Comparison of ENCODE assay signal across 21 cellular contexts in the genomic region with DNA sequence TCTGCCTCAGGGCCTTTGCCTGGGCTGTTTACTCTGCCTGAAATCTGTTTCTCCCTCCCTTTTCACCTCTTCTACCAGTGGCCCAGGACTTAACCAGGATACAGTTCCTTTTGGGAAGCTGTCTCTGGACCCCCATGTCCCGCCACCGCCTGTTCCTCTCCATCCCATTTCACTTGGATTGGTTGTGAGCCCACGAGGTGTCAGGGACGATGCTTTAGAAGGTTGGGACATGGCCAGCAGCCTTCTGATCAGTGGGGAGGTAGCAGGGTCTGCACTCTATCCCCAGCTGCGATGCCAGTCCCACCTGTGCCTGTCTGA. TPM values are rescaled to one million over a fixed set of nuclear protein-coding genes. Genes with fewer than 3 reads are reported as not detected.
DNase-seq lines count a peak whose midpoint lies in the region; ATAC-seq and TF ChIP-seq lines count a peak whose summit lies in the region.
"Had no signal": no experiment of that assay in that cellular context is flagged by ENCODE, and none has a peak within 500 bp of the region (broad histone marks: within the 10 kb centered on the region; RNA-seq: fewer than 3 reads in every experiment).

No MANE protein-coding gene starts in this region.

- no peaks in the 10 kb centered on the region for H3K36me3 Mint-ChIP-seq in activated naive CD4-positive, alpha-beta T cell treated with anti-CD3 and anti-CD28 coated beads, Interleukin-2, amount 10 ng/mL, durations not matched to agents 7 days and 5 days
- peaks cover 16% of the 10 kb centered on the region for H3K36me3 Mint-ChIP-seq in endothelial cell (ENCODE audit: low read depth, unreplicated experiment)

- DNase-seq in activated naive CD4-positive, alpha-beta T cell treated with anti-CD3 and anti-CD28 coated beads, Interleukin-2, amount 10 ng/mL, durations not matched to agents 7 days and 5 days, result peak; percentile 14
- no peak for DNase-seq in activated naive CD4-positive, alpha-beta T cell (lab: John Stamatoyannopoulos, UW)
- no peak for DNase-seq in endothelial cell (ENCODE audit: low spot score)
- DNase-seq in mesenteric fat pad (ENCODE audit: low spot score), result peak; percentile 78
- peak; percentile 38 for DNase-seq in upper lobe of right lung
- DNase-seq in RWPE1 (ENCODE audit: low spot score), result no peak
- DNase-seq: AML-193, EL, GF-D8, Karpas-422, NCI-H1417, NCI-H1694 treated with DMSO at 0.1 percent for 48 hours, NCI-H2081 treated with DMSO at 0.1 percent for 48 hours, NCI-H2171 treated with DMSO at 0.1 percent for 48 hours, NCI-H524 treated with DMSO at 0.1 percent for 48 hours, NCI-H82, Right ventricle myocardium superior had no signal

- POLR2A ChIA-PET in RWPE1 (lab: Yijun Ruan, JAX; ENCODE audit: low non-redundant PET), result no interaction called here

- H3K4me1 ChIP-seq in upper lobe of right lung, result peaks cover 8% of the 10 kb centered on the region
- H3K4me1 ChIP-seq: Peyer's patch had no signal

- no peaks in the 10 kb centered on the region for H3K9me3 ChIP-seq in upper lobe of right lung
- H3K9me3 ChIP-seq: Peyer's patch had no signal

- CTCF ChIA-PET in activated naive CD4-positive, alpha-beta T cell treated with anti-CD3 and anti-CD28 coated beads, Interleukin-2, amount 10 ng/mL, durations not matched to agents 7 days and 5 days (lab: Charles Lee), result no interaction called here
- CTCF ChIA-PET in RWPE1 (lab: Yijun Ruan, JAX), result interaction anchor here (1.1 to 2.0 kb wide), 2 partner anchors 11 to 168 kb away, joined by 3 to 7 read pairs; no protein-coding TSS in a partner anchor

- H3K27ac Mint-ChIP-seq in activated naive CD4-positive, alpha-beta T cell treated with anti-CD3 and anti-CD28 coated beads, Interleukin-2, amount 10 ng/mL, durations not matched to agents 7 days and 5 days, result no peak overlapping the region
- H3K27ac Mint-ChIP-seq in endothelial cell (ENCODE audit: unreplicated experiment), result no peak overlapping the region

- TF ChIP-seq CTCF in endothelial cell (IDR thresholded peaks at IDR 0.05; ENCODE audit: unreplicated experiment) (no peak), upper lobe of right lung (IDR thresholded peaks at IDR 0.05) (no peak), RWPE1 (conservative IDR thresholded peaks at IDR 0.05; ENCODE audit: low read depth) (no peak)

- H3K4me3 ChIP-seq in upper lobe of right lung, result no peak overlapping the region
- H3K4me3 ChIP-seq: Peyer's patch had no signal

- no peaks in the 10 kb centered on the region for H3K36me3 ChIP-seq in upper lobe of right lung
- H3K36me3 ChIP-seq: Peyer's patch had no signal

- H3K9me3 Mint-ChIP-seq in activated naive CD4-positive, alpha-beta T cell treated with anti-CD3 and anti-CD28 coated beads, Interleukin-2, amount 10 ng/mL, durations not matched to agents 7 days and 5 days, result peaks cover 6% of the 10 kb centered on the region
- no peaks in the 10 kb centered on the region for H3K9me3 Mint-ChIP-seq in endothelial cell (ENCODE audit: unreplicated experiment)

- H3K27me3 Mint-ChIP-seq in activated naive CD4-positive, alpha-beta T cell treated with anti-CD3 and anti-CD28 coated beads, Interleukin-2, amount 10 ng/mL, durations not matched to agents 7 days and 5 days, result no peaks in the 10 kb centered on the region
- peaks cover 7% of the 10 kb centered on the region for H3K27me3 Mint-ChIP-seq in endothelial cell (ENCODE audit: unreplicated experiment)

- no peaks in the 10 kb centered on the region for H3K27me3 ChIP-seq in upper lobe of right lung
- H3K27me3 ChIP-seq: Peyer's patch had no signal

- no peak overlapping the region for H3K27ac ChIP-seq in upper lobe of right lung
- H3K27ac ChIP-seq in RWPE1, result no peak overlapping the region
- H3K27ac ChIP-seq: C4-2B, Peyer's patch had no signal

- ATAC-seq in upper lobe of right lung, result no peak
- ATAC-seq in GM21825 (IDR thresholded peaks at IDR 0.05; ENCODE audit: unreplicated experiment), result no peak
- no peak for ATAC-seq in HG03342 (IDR thresholded peaks at IDR 0.05; ENCODE audit: unreplicated experiment)

- peaks cover 8% of the 10 kb centered on the region for H3K4me1 Mint-ChIP-seq in activated naive CD4-positive, alpha-beta T cell treated with anti-CD3 and anti-CD28 coated beads, Interleukin-2, amount 10 ng/mL, durations not matched to agents 7 days and 5 days
- peaks cover 5% of the 10 kb centered on the region for H3K4me1 Mint-ChIP-seq in endothelial cell (ENCODE audit: unreplicated experiment)

- intact Hi-C loops in upper lobe of right lung (cut with DNase I), result no loop called here

- no peak overlapping the region for H3K4me3 Mint-ChIP-seq in activated naive CD4-positive, alpha-beta T cell treated with anti-CD3 and anti-CD28 coated beads, Interleukin-2, amount 10 ng/mL, durations not matched to agents 7 days and 5 days
- peak overlapping the region; percentile 73 for H3K4me3 Mint-ChIP-seq in endothelial cell (ENCODE audit: unreplicated experiment)

RNA-seq across cellular contexts. Expression of a gene that starts 51.8 kb away (rescaled TPM):
- 14.2 TPM for total RNA-seq in endothelial cell (ENCODE audit: unreplicated experiment)
- total RNA-seq in mesenteric fat pad, result 2.7 TPM
- 6.2 TPM for total RNA-seq in upper lobe of right lung

Comparison
In these comparisons a context has a peak if more than half of its experiments do, and no peak if none do; other contexts are left out.
1. DNase-seq: peak in activated naive CD4-positive, alpha-beta T cell treated with anti-CD3 and anti-CD28 coated beads, Interleukin-2, amount 10 ng/mL, durations not matched to agents 7 days and 5 days (single experiment), mesenteric fat pad (single experiment) and upper lobe of right lung (single experiment); none in activated naive CD4-positive, alpha-beta T cell (0 of 4), endothelial cell (single experiment) and RWPE1 (single experiment).